ENCODE assay signal across 11 cellular contexts in genomic region chr22:41106122-41106968, GRCh38. TPM values are rescaled to one million over a fixed set of nuclear protein-coding genes. Genes with fewer than 3 reads are reported as not detected.
DNase-seq lines count a peak whose midpoint lies in the region; ATAC-seq and TF ChIP-seq lines count a peak whose summit lies in the region.
"Had no signal": no experiment of that assay in that cellular context is flagged by ENCODE, and none has a peak within 500 bp of the region (broad histone marks: within the 10 kb centered on the region; RNA-seq: fewer than 3 reads in every experiment).

No MANE protein-coding gene starts in this region.

- H3K4me3 Mint-ChIP-seq in natural killer cell treated with Interleukin-12 subunit alpha and Interleukin-12 subunit beta and Interleukin-15 and Interleukin-18, amount 100 ng/mL, for 72 hours, result peak overlapping the region; percentile 41

- no peaks in the 10 kb centered on the region for H3K9me3 ChIP-seq in Karpas-422 (ENCODE audit: low read length)

- H2AFZ ChIP-seq in Karpas-422 (ENCODE audit: low read length), result no peak overlapping the region

- peaks cover 13% of the 10 kb centered on the region; the same call in 1 of the 2 replicates for H3K36me3 ChIP-seq in Karpas-422 (ENCODE audit: insufficient read depth, low read length)

- no peaks in the 10 kb centered on the region for H3K9me3 Mint-ChIP-seq in natural killer cell treated with Interleukin-12 subunit alpha and Interleukin-12 subunit beta and Interleukin-15 and Interleukin-18, amount 100 ng/mL, for 72 hours

- H3K27ac ChIP-seq in Karpas-422 (ENCODE audit: low read length), result no peak overlapping the region

- no peaks in the 10 kb centered on the region for H3K27me3 ChIP-seq in Karpas-422 (ENCODE audit: low read length)

- no peaks in the 10 kb centered on the region for H3K27me3 Mint-ChIP-seq in natural killer cell treated with Interleukin-12 subunit alpha and Interleukin-12 subunit beta and Interleukin-15 and Interleukin-18, amount 100 ng/mL, for 72 hours

- H3K4me1 ChIP-seq in Karpas-422 (ENCODE audit: low read length), result no peaks in the 10 kb centered on the region

- H3K79me2 ChIP-seq in Karpas-422 (ENCODE audit: low read length), result peaks cover 96% of the 10 kb centered on the region

- H3K36me3 Mint-ChIP-seq in natural killer cell treated with Interleukin-12 subunit alpha and Interleukin-12 subunit beta and Interleukin-15 and Interleukin-18, amount 100 ng/mL, for 72 hours, result peaks cover 12% of the 10 kb centered on the region

- H3K4me1 Mint-ChIP-seq in natural killer cell treated with Interleukin-12 subunit alpha and Interleukin-12 subunit beta and Interleukin-15 and Interleukin-18, amount 100 ng/mL, for 72 hours (ENCODE audit: low read depth in 2 of 2), result peaks cover 35 to 52% of the 10 kb centered on the region in 2 donors

- peaks cover 22% of the 10 kb centered on the region for H4K20me1 ChIP-seq in Karpas-422 (ENCODE audit: insufficient read depth, low read depth, low read length)

- DNase-seq in AG10803 (ENCODE audit: low read depth), result peak; percentile 38
- DNase-seq in M059J (ENCODE audit: low read depth), result peak; percentile 16
- peak; percentile 65 for DNase-seq in choroid plexus epithelial cell (ENCODE audit: low read depth)
- no peak for DNase-seq in natural killer cell treated with Interleukin-12 subunit alpha and Interleukin-12 subunit beta and Interleukin-15 and Interleukin-18, amount 100 ng/mL, for 72 hours (ENCODE audit: low spot score)
- DNase-seq in Karpas-422, result no peak
- DNase-seq in NCI-H2227 treated with DMSO at 0.1 percent for 48 hours (lab: John Stamatoyannopoulos, UW), result no peak
- DNase-seq in DMS153 (lab: John Stamatoyannopoulos, UW), result no peak
- DNase-seq: activated effector memory CD4-positive, alpha-beta T cell treated with Interleukin-2 at 50 U/mL for 16 hours; KBM-7; NCI-H69 had no signal

- H3K4me3 ChIP-seq in AG10803 (ENCODE audit: low read length) (no peak overlapping the region), choroid plexus epithelial cell (ENCODE audit: low read depth, low read length) (no peak overlapping the region), Karpas-422 (ENCODE audit: low read length) (no peak overlapping the region)

- no peaks in the 10 kb centered on the region for H3K9me2 ChIP-seq in Karpas-422 (replicated peaks; ENCODE audit: insufficient read depth, low read length)

- no peak overlapping the region for H3K9ac ChIP-seq in Karpas-422 (ENCODE audit: low read length)

- no peak overlapping the region for H3K4me2 ChIP-seq in Karpas-422 (ENCODE audit: low read depth, low read length, poor library complexity, severe bottlenecking)

- TF ChIP-seq CTCF in AG10803 (conservative IDR thresholded peaks at IDR 0.05; ENCODE audit: low read length) (no peak), choroid plexus epithelial cell (conservative IDR thresholded peaks at IDR 0.05; ENCODE audit: low read depth, low read length) (no peak)

- ATAC-seq in natural killer cell treated with Interleukin-12 subunit alpha and Interleukin-12 subunit beta and Interleukin-15 and Interleukin-18, amount 100 ng/mL, for 72 hours, result peak in 1 of 2 donors; percentile 69
- ATAC-seq in GM21619 (IDR thresholded peaks at IDR 0.05; ENCODE audit: unreplicated experiment), result no peak

- H3K27ac Mint-ChIP-seq in natural killer cell treated with Interleukin-12 subunit alpha and Interleukin-12 subunit beta and Interleukin-15 and Interleukin-18, amount 100 ng/mL, for 72 hours, result peak overlapping the region; percentile 21 to 57

RNA-seq across cellular contexts. Expression of gene EP300, which starts 14.0 kb away (rescaled TPM):
- total RNA-seq in M059J (2014; rRNA removed; shearing (Covaris generic)), result 20.1 and 25.2 TPM in 2 replicates
- total RNA-seq in natural killer cell treated with Interleukin-12 subunit alpha and Interleukin-12 subunit beta and Interleukin-15 and Interleukin-18, amount 100 ng/mL, for 72 hours, result 100 to 1,000 TPM in 1 of 2 donors, 10 to 100 TPM in 1; 92.0 to 106 TPM
- 55.6 and 63.8 TPM in 2 replicates for total RNA-seq in Karpas-422 (2014; rRNA removed; shearing (Covaris generic); ENCODE audit: low replicate concordance)

Comparison
In these comparisons a context has a peak if more than half of its experiments do, and no peak if none do; other contexts are left out.
1. DNase-seq: peak in AG10803 (single experiment), M059J (single experiment) and choroid plexus epithelial cell (single experiment); none in natural killer cell treated with Interleukin-12 subunit alpha and Interleukin-12 subunit beta and Interleukin-15 and Interleukin-18, amount 100 ng/mL, for 72 hours (single experiment), Karpas-422 (single experiment), NCI-H2227 treated with DMSO at 0.1 percent for 48 hours (single experiment) and DMS153 (single experiment).